Comparison of ENCODE assay signal across 9 cellular contexts in genomic region chr16:3135120-3135715, GRCh38. TPM values are rescaled to one million over a fixed set of nuclear protein-coding genes. Genes with fewer than 3 reads are reported as not detected.
DNase-seq lines count a peak whose midpoint lies in the region; ATAC-seq and TF ChIP-seq lines count a peak whose summit lies in the region.
"Had no signal": no experiment of that assay in that cellular context is flagged by ENCODE, and none has a peak within 500 bp of the region (broad histone marks: within the 10 kb centered on the region; RNA-seq: fewer than 3 reads in every experiment).

No MANE protein-coding gene starts in this region.

- peak overlapping the region; percentile 86 for H3K9ac ChIP-seq in OCI-LY3 (ENCODE audit: low read length)

- no peaks in the 10 kb centered on the region for H3K27me3 Mint-ChIP-seq in activated CD4-positive, alpha-beta T cell treated with anti-CD3 and anti-CD28 coated beads, Interleukin-2, amount 10 ng/mL, durations not matched to agents 7 days and 5 days
- peaks cover 4% of the 10 kb centered on the region for H3K27me3 Mint-ChIP-seq in endothelial cell (ENCODE audit: unreplicated experiment)

- peak overlapping the region; percentile 76 for H2AFZ ChIP-seq in OCI-LY3 (ENCODE audit: low read depth, low read length)
- peak overlapping the region; percentile 62 for H2AFZ ChIP-seq in osteoblast (ENCODE audit: low read length)

- H3K36me3 ChIP-seq in OCI-LY3 (replicated peaks; ENCODE audit: low read depth, low read length) (peaks cover 10% of the 10 kb centered on the region), osteoblast (ENCODE audit: insufficient read depth, low read length) (peaks cover 13% of the 10 kb centered on the region)

- no peaks in the 10 kb centered on the region for H3K9me3 ChIP-seq in OCI-LY3 (ENCODE audit: insufficient read depth, low read length)
- no peaks in the 10 kb centered on the region for H3K9me3 ChIP-seq in osteoblast (ENCODE audit: low read depth, low read length)

- H4K20me1 ChIP-seq in OCI-LY3 (ENCODE audit: insufficient read depth, low read length) (no peaks in the 10 kb centered on the region), osteoblast (ENCODE audit: insufficient read depth, low read length) (peaks cover 8% of the 10 kb centered on the region)

- TF ChIP-seq CTCF in OCI-LY3 (IDR thresholded peaks at IDR 0.05; ENCODE audit: low read depth, low read length) (no peak), endothelial cell (IDR thresholded peaks at IDR 0.05; ENCODE audit: unreplicated experiment) (no peak), osteoblast (IDR thresholded peaks at IDR 0.05; ENCODE audit: extremely low read depth, low read depth, low read length) (no peak)

- H3K4me3 ChIP-seq in OCI-LY3 (ENCODE audit: low read length) (peak overlapping the region; percentile 95), osteoblast (ENCODE audit: insufficient read depth, low read length) (peak overlapping the region; percentile 76)

- H3K4me3 Mint-ChIP-seq in activated CD4-positive, alpha-beta T cell treated with anti-CD3 and anti-CD28 coated beads, Interleukin-2, amount 10 ng/mL, durations not matched to agents 7 days and 5 days = peak overlapping the region; percentile 98
- H3K4me3 Mint-ChIP-seq in endothelial cell (ENCODE audit: unreplicated experiment) = peak overlapping the region; percentile 97

- H3K27me3 ChIP-seq in OCI-LY3 (ENCODE audit: low read depth, low read length) (no peaks in the 10 kb centered on the region), osteoblast (ENCODE audit: insufficient read depth, low read length) (no peaks in the 10 kb centered on the region)

- CTCF ChIA-PET in activated CD4-positive, alpha-beta T cell treated with anti-CD3 and anti-CD28 coated beads, Interleukin-2, amount 10 ng/mL, durations not matched to agents 7 days and 5 days (lab: Charles Lee) = interaction anchor here (0.8 to 11.6 kb wide), 15 partner anchors 10 to 107 kb away, joined by 3 to 153 read pairs (median 4); no protein-coding TSS in a partner anchor

- no peak for ATAC-seq in HG03442 (IDR thresholded peaks at IDR 0.05; ENCODE audit: unreplicated experiment)

- POLR2A ChIA-PET in activated CD4-positive, alpha-beta T cell treated with anti-CD3 and anti-CD28 coated beads, Interleukin-2, amount 10 ng/mL, durations not matched to agents 7 days and 5 days (lab: Charles Lee) = interaction anchor here (0.6 to 1.3 kb wide), 3 partner anchors 9 to 368 kb away, joined by 3 read pairs; no protein-coding TSS in a partner anchor

- DNase-seq in activated CD4-positive, alpha-beta T cell treated with anti-CD3 and anti-CD28 coated beads, Interleukin-2, amount 10 ng/mL, durations not matched to agents 7 days and 5 days = peak; percentile 21
- no peak for DNase-seq in activated CD4-positive, alpha-beta T cell treated with anti-CD3 and anti-CD28 coated beads, Interleukin-2, amount 50 U/mL, for 4 hours
- DNase-seq in endothelial cell (ENCODE audit: low spot score) (no peak), osteoblast (ENCODE audit: insufficient read length, low spot score, missing footprints) (peak; percentile 62), GM19238 (ENCODE audit: insufficient read length, low spot score) (no peak), GM03348 (ENCODE audit: low spot score) (no peak)

- H3K4me1 ChIP-seq in OCI-LY3 (ENCODE audit: low read length) = peaks cover 10% of the 10 kb centered on the region
- peaks cover 14% of the 10 kb centered on the region for H3K4me1 ChIP-seq in osteoblast (ENCODE audit: insufficient read depth, low read length)

- no peaks in the 10 kb centered on the region for H3K9me3 Mint-ChIP-seq in activated CD4-positive, alpha-beta T cell treated with anti-CD3 and anti-CD28 coated beads, Interleukin-2, amount 10 ng/mL, durations not matched to agents 7 days and 5 days
- H3K9me3 Mint-ChIP-seq in endothelial cell (ENCODE audit: unreplicated experiment) = no peaks in the 10 kb centered on the region

- peak overlapping the region; percentile 95 for H3K4me2 ChIP-seq in OCI-LY3 (ENCODE audit: low read length)
- H3K4me2 ChIP-seq in osteoblast (ENCODE audit: insufficient read depth, low read length) = peak overlapping the region; percentile 87

- H3K79me2 ChIP-seq in OCI-LY3 (ENCODE audit: low read length) (peaks cover 40% of the 10 kb centered on the region), osteoblast (ENCODE audit: insufficient read depth, low read length) (peaks cover 44% of the 10 kb centered on the region)

- H3K27ac ChIP-seq in OCI-LY3 (ENCODE audit: low read length) (peak overlapping the region; percentile 54), osteoblast (ENCODE audit: low read depth, low read length) (peak overlapping the region; percentile 41)

- peak overlapping the region; percentile 86 for H3K27ac Mint-ChIP-seq in activated CD4-positive, alpha-beta T cell treated with anti-CD3 and anti-CD28 coated beads, Interleukin-2, amount 10 ng/mL, durations not matched to agents 7 days and 5 days
- peak overlapping the region; percentile 58 for H3K27ac Mint-ChIP-seq in endothelial cell (ENCODE audit: unreplicated experiment)

- peaks cover 15% of the 10 kb centered on the region for H3K36me3 Mint-ChIP-seq in activated CD4-positive, alpha-beta T cell treated with anti-CD3 and anti-CD28 coated beads, Interleukin-2, amount 10 ng/mL, durations not matched to agents 7 days and 5 days (ENCODE audit: low read depth)
- peaks cover 11% of the 10 kb centered on the region for H3K36me3 Mint-ChIP-seq in endothelial cell (ENCODE audit: low read depth, unreplicated experiment)

- H3K4me1 Mint-ChIP-seq in activated CD4-positive, alpha-beta T cell treated with anti-CD3 and anti-CD28 coated beads, Interleukin-2, amount 10 ng/mL, durations not matched to agents 7 days and 5 days = peaks cover 31% of the 10 kb centered on the region
- peaks cover 14% of the 10 kb centered on the region for H3K4me1 Mint-ChIP-seq in endothelial cell (ENCODE audit: unreplicated experiment)

RNA-seq across cellular contexts. Expression of gene ZNF213, which starts 0.4 kb away (rescaled TPM):
- total RNA-seq in activated CD4-positive, alpha-beta T cell treated with anti-CD3 and anti-CD28 coated beads, Interleukin-2, amount 10 ng/mL, durations not matched to agents 7 days and 5 days = 10 to 100 TPM in 1 of 2 experiments, 1 to 10 TPM in 1; 9.9 to 11.1 TPM
- total RNA-seq in endothelial cell (ENCODE audit: unreplicated experiment) = 10.1 TPM
- 8.0 and 9.4 TPM in 2 replicates for total RNA-seq in osteoblast

RNA-seq across cellular contexts. Expression of gene ZNF205, which starts 22.8 kb away (rescaled TPM):
- not detected for total RNA-seq in activated CD4-positive, alpha-beta T cell treated with anti-CD3 and anti-CD28 coated beads, Interleukin-2, amount 10 ng/mL, durations not matched to agents 7 days and 5 days
- 22.8 TPM for total RNA-seq in endothelial cell (ENCODE audit: unreplicated experiment)
- total RNA-seq in osteoblast = 17.4 and 17.7 TPM in 2 replicates

RNA-seq across cellular contexts. Expression of gene ZSCAN10, which starts 36.1 kb away (rescaled TPM):
- under 1 TPM; 0.29 to 0.35 TPM for total RNA-seq in activated CD4-positive, alpha-beta T cell treated with anti-CD3 and anti-CD28 coated beads, Interleukin-2, amount 10 ng/mL, durations not matched to agents 7 days and 5 days
- 50.7 TPM for total RNA-seq in endothelial cell (ENCODE audit: unreplicated experiment)
- total RNA-seq in osteoblast = not detected in 2 replicates
- total RNA-seq: glomerular endothelial cell had no signal

RNA-seq across cellular contexts. Expression of gene OR1F1, which starts 52.8 kb away (rescaled TPM):
- not detected for total RNA-seq in activated CD4-positive, alpha-beta T cell treated with anti-CD3 and anti-CD28 coated beads, Interleukin-2, amount 10 ng/mL, durations not matched to agents 7 days and 5 days
- total RNA-seq in endothelial cell (ENCODE audit: unreplicated experiment) (not detected), osteoblast (0.36 TPM in 1 of 2 replicates, not detected in the other)
- total RNA-seq: glomerular endothelial cell had no signal

Comparison
In these comparisons a context has a peak if more than half of its experiments do, and no peak if none do; other contexts are left out.
1. DNase-seq: peak in activated CD4-positive, alpha-beta T cell treated with anti-CD3 and anti-CD28 coated beads, Interleukin-2, amount 10 ng/mL, durations not matched to agents 7 days and 5 days (single experiment) and osteoblast (single experiment); none in activated CD4-positive, alpha-beta T cell treated with anti-CD3 and anti-CD28 coated beads, Interleukin-2, amount 50 U/mL, for 4 hours (0 of 2), endothelial cell (single experiment), GM19238 (single experiment) and GM03348 (single experiment).
2. RNA of gene ZNF205, which starts 22.8 kb away (total RNA-seq): 22.8 TPM in endothelial cell (single experiment) and 17.4 to 17.7 TPM in osteoblast; not detected in activated CD4-positive, alpha-beta T cell treated with anti-CD3 and anti-CD28 coated beads, Interleukin-2, amount 10 ng/mL, durations not matched to agents 7 days and 5 days; every median in the first group is over 10 times any median in the second.
3. RNA of gene ZSCAN10, which starts 36.1 kb away (total RNA-seq): 50.7 TPM in endothelial cell (single experiment); 0.29 to 0.35 TPM in activated CD4-positive, alpha-beta T cell treated with anti-CD3 and anti-CD28 coated beads, Interleukin-2, amount 10 ng/mL, durations not matched to agents 7 days and 5 days and not detected in osteoblast; every median in the first group is over 10 times any median in the second.